8 cellular contexts compared by ENCODE assay signal in genomic region chr19:49593233-49594113, GRCh38.
DNase-seq lines count a peak whose midpoint lies in the region; ATAC-seq and TF ChIP-seq lines count a peak whose summit lies in the region.

No MANE protein-coding gene starts in this region.

- no peaks in the 10 kb centered on the region for H3K27me3 ChIP-seq in layer of hippocampus (ENCODE audit: control insufficient read depth, insufficient read depth, low read length)

- peak; percentile 32 for ATAC-seq in HG02840 (IDR thresholded peaks at IDR 0.05; ENCODE audit: low FRiP score, unreplicated experiment)

- peak overlapping the region; percentile 79 for H3K27ac ChIP-seq in cingulate gyrus (ENCODE audit: low read depth, low read length)
- H3K27ac ChIP-seq in layer of hippocampus (ENCODE audit: low read depth, low read length): peak overlapping the region; percentile 72

- peak; percentile 92 for DNase-seq in NCI-H226
- DNase-seq in activated CD4-positive, alpha-beta T cell treated with anti-CD3 and anti-CD28 coated beads for 48 hours: peak; percentile 97
- DNase-seq in stimulated activated CD4-positive, alpha-beta T cell treated with anti-CD3 and anti-CD28 coated beads, Interleukin-15, amount 100 ng/mL, for 48 hours (ENCODE audit: low read depth in 2 of 2): peak; percentile 89 to 95
- DNase-seq in SKM-1 treated with dmso at 0.1 percent for 144 hours (lab: John Stamatoyannopoulos, UW; ENCODE audit: unreplicated experiment): no peak

- peak overlapping the region; percentile 92 for H3K4me3 ChIP-seq in GM12875 (ENCODE audit: low read depth, low read length)

- no peak for TF ChIP-seq CTCF in GM12875 (IDR thresholded peaks at IDR 0.05; ENCODE audit: borderline replicate concordance, insufficient read depth, low read depth, low read length)
